ENCODE assay signal across 8 cellular contexts in the genomic region with DNA sequence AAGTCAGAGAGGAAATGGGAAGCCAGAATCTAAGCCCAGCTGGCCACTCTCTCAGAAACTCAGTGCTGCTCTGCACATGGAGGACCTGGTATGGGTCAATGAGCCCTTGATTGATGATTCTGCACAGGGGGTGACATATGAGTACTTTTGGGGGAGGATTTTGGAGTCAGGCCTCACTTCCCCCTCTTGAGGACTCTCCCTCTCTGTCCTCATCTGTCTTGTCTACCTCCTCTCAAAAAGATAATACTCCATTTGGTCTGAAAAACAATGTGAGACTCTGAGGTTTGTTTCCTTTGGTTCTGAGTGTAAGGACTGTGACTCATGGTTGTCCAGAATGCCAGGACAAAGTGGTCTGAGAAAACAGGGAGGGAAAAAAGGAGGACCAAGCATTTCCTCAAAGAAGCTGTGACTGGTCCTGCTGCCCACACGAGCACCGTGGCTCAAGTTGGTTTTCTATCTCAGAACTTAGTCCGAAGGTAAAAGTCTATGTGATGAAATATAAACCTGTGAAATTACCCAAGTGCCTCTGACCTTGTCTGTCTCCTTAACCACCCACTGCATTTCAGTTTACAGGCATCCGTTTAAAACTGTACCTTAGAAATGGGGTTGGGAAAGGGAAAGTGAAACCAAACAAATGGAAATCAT. TPM values are rescaled to one million over a fixed set of nuclear protein-coding genes. Genes with fewer than 3 reads are reported as not detected.
DNase-seq lines count a peak whose midpoint lies in the region; ATAC-seq, FAIRE-seq and TF ChIP-seq lines count a peak whose summit lies in the region.

No MANE protein-coding gene starts in this region.

- H3K4me1 ChIP-seq in DND-41 (ENCODE audit: insufficient read depth, low read length) (peaks cover 65% of the 10 kb centered on the region), PC-3 (ENCODE audit: insufficient read depth, low read length) (no peaks in the 10 kb centered on the region)

- TF ChIP-seq CTCF in DND-41 (IDR thresholded peaks at IDR 0.05; ENCODE audit: borderline replicate concordance, extremely low read depth, low read length, poor library complexity, severe bottlenecking) (no peak), PC-3 (conservative IDR thresholded peaks at IDR 0.05; ENCODE audit: low read depth, low read length) (no peak)

- POLR2A ChIA-PET in PC-3 (lab: Charles Lee; ENCODE audit: unreplicated experiment) = no interaction called here

- no peaks in the 10 kb centered on the region for H3K9me2 ChIP-seq in PC-3 (replicated peaks; ENCODE audit: low read length)

- peaks cover 6% of the 10 kb centered on the region; the same call in 1 of the 2 replicates for H3K36me3 ChIP-seq in DND-41 (ENCODE audit: insufficient read depth, low read length)
- H3K36me3 ChIP-seq in PC-3 (ENCODE audit: low read depth, low read length) = no peaks in the 10 kb centered on the region

- H4K20me1 ChIP-seq in DND-41 (ENCODE audit: insufficient read depth, low read length) = no peaks in the 10 kb centered on the region
- no peaks in the 10 kb centered on the region for H4K20me1 ChIP-seq in PC-3 (ENCODE audit: low read length)

- DNase-seq in DND-41 = peak; percentile 40
- DNase-seq in H54 (ENCODE audit: insufficient read length, low spot score) = peak; percentile 40
- peak; percentile 75 for DNase-seq in RPMI7951 (ENCODE audit: low read depth)
- DNase-seq in dedifferentiated amniotic fluid mesenchymal stem cell (ENCODE audit: extremely low spot score) = peak; percentile 49
- peak; percentile 60 for DNase-seq in myocyte (ENCODE audit: low read depth)
- DNase-seq in PC-3 = no peak
- DNase-seq in NCI-H187 treated with DMSO at 0.1 percent for 48 hours (lab: John Stamatoyannopoulos, UW) = no peak
- no peak for DNase-seq in DMS114 treated with DMSO at 0.1 percent for 48 hours (lab: John Stamatoyannopoulos, UW; ENCODE audit: unreplicated experiment)

- ATAC-seq in DND-41 (ENCODE audit: insufficient read depth, low read depth) (peak; percentile 68), PC-3 (no peak)

- no TSS peak for BruUV-seq in PC-3 (replicated peaks; lab: Mats Ljungman, UMichigan)

- H3K4me2 ChIP-seq in DND-41 (ENCODE audit: insufficient read depth, low read length) (peak overlapping the region; percentile 53), PC-3 (ENCODE audit: low read length) (no peak overlapping the region)

- CTCF ChIA-PET in PC-3 (lab: Charles Lee) = no interaction called here

- H3K79me2 ChIP-seq in DND-41 (ENCODE audit: insufficient read depth, low read length) = no peaks in the 10 kb centered on the region
- H3K79me2 ChIP-seq in PC-3 (ENCODE audit: low read length) = no peaks in the 10 kb centered on the region

- peak overlapping the region in 1 of 2 experiments; percentile 39; a peak in 2 of 4 replicates for H3K4me3 ChIP-seq in DND-41 (ENCODE audit: low read depth in 1 of 2, low read length in 2 of 2)
- H3K4me3 ChIP-seq in PC-3 (ENCODE audit: low read length) = no peak overlapping the region

- no peak for TF ChIP-seq POLR2A in H54 (IDR thresholded peaks at IDR 0.05; ENCODE audit: low read depth, low read length)

- peak overlapping the region; percentile 58 for H2AFZ ChIP-seq in DND-41 (ENCODE audit: low read depth, low read length)
- H2AFZ ChIP-seq in PC-3 (ENCODE audit: low read length) = no peak overlapping the region

- no peaks in the 10 kb centered on the region for H3F3A ChIP-seq in PC-3 (ENCODE audit: low read length, unreplicated experiment)

- intact Hi-C loops in PC-3 (cut with micrococcal nuclease) = no loop called here

- H3K27me3 ChIP-seq in DND-41 (ENCODE audit: insufficient read depth, low read length, poor library complexity) (no peaks in the 10 kb centered on the region), PC-3 (ENCODE audit: low read length) (no peaks in the 10 kb centered on the region)

- H3K27ac ChIP-seq in DND-41 (ENCODE audit: low read length) (peak overlapping the region; percentile 96), PC-3 (ENCODE audit: low read length) (no peak overlapping the region)

- H3K9ac ChIP-seq in DND-41 (ENCODE audit: low read depth, low read length) = peak overlapping the region; percentile 53
- no peak overlapping the region for H3K9ac ChIP-seq in PC-3 (ENCODE audit: low read length)

- no peaks in the 10 kb centered on the region for H3K9me3 ChIP-seq in DND-41 (ENCODE audit: insufficient read depth, low read length, severe bottlenecking)
- H3K9me3 ChIP-seq in PC-3 (ENCODE audit: low read length) = no peaks in the 10 kb centered on the region

- peak; percentile 92 for FAIRE-seq in H54 (lab: Jason Lieb, UNC)

RNA-seq across cellular contexts. Expression of gene TTC39B, which starts 11.1 kb away (rescaled TPM):
- total RNA-seq in RPMI7951 (2014; rRNA removed; shearing (Covaris generic)) = 2.1 and 2.4 TPM in 2 replicates
- 3.8 and 6.2 TPM in 2 replicates for total RNA-seq in myocyte
- polyA plus RNA-seq in myocyte (2012) = 2.5 TPM
- total RNA-seq in PC-3 (2014; rRNA removed) = 1.5 and 2.0 TPM in 2 replicates

Comparison
In these comparisons a context has a peak if more than half of its experiments do, and no peak if none do; other contexts are left out.
1. DNase-seq: peak in DND-41 (single experiment), H54 (single experiment), RPMI7951 (single experiment), dedifferentiated amniotic fluid mesenchymal stem cell (single experiment) and myocyte (single experiment); none in PC-3 (single experiment), NCI-H187 treated with DMSO at 0.1 percent for 48 hours (single experiment) and DMS114 treated with DMSO at 0.1 percent for 48 hours (single experiment).